ENCODE assay signal across 11 cellular contexts in the genomic region with DNA sequence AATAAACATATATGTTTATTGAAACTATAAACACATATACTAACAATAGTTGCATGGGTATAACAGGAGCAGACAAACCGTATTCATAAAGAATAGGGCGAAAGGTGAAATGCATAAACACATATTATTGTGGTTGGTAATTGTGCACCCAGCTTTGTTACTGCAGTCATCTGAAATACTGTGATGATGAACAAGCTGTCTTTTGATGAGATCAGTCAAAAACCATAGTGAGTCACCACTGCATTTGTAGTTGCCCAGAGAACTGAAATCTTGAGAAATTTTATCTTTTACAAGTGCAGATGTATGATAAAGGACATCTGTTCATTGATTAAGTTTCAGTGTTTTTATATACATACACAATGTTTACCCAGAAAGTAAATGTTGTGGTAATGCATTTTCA.
A peak's percentile ranks its signal among the peaks of the same experiment; 100 is the strongest.
DNase-seq lines count a peak whose midpoint lies in the region; ATAC-seq and TF ChIP-seq lines count a peak whose summit lies in the region.
"Had no signal": no experiment of that assay in that cellular context is flagged by ENCODE, and none has a peak within 500 bp of the region (broad histone marks: within the 10 kb centered on the region; RNA-seq: fewer than 3 reads in every experiment).

No MANE protein-coding gene starts in this region.

- H3K4me1 Mint-ChIP-seq in activated naive CD8-positive, alpha-beta T cell treated with anti-CD3 and anti-CD28 coated beads, Interleukin-2, amount 50 U/mL, for 24 hours: no peaks in the 10 kb centered on the region
- H3K4me1 Mint-ChIP-seq in activated naive CD8-positive, alpha-beta T cell treated with anti-CD3 and anti-CD28 coated beads for 36 hours: no peaks in the 10 kb centered on the region
- H3K4me1 Mint-ChIP-seq: naive B cell had no signal

- peak; percentile 24 for ATAC-seq in activated naive CD8-positive, alpha-beta T cell treated with anti-CD3 and anti-CD28 coated beads, Interleukin-2, amount 50 U/mL, for 24 hours
- ATAC-seq in GM18873 (IDR thresholded peaks at IDR 0.05; ENCODE audit: low FRiP score, unreplicated experiment): no peak

- TF ChIP-seq CTCF in fibroblast of pulmonary artery (IDR thresholded peaks at IDR 0.05; ENCODE audit: low read length, missing control alignments): no peak

- no peaks in the 10 kb centered on the region for H3K36me3 Mint-ChIP-seq in activated naive CD8-positive, alpha-beta T cell treated with anti-CD3 and anti-CD28 coated beads, Interleukin-2, amount 50 U/mL, for 24 hours (ENCODE audit: low read depth)
- H3K36me3 Mint-ChIP-seq in activated naive CD8-positive, alpha-beta T cell treated with anti-CD3 and anti-CD28 coated beads for 36 hours: no peaks in the 10 kb centered on the region
- H3K36me3 Mint-ChIP-seq: naive B cell had no signal

- no peak overlapping the region for H3K4me3 ChIP-seq in fibroblast of pulmonary artery (replicated peaks; ENCODE audit: low read depth, low read length)

- DNase-seq in activated naive CD8-positive, alpha-beta T cell treated with anti-CD3 and anti-CD28 coated beads, Interleukin-2, amount 50 U/mL, for 24 hours: no peak
- no peak for DNase-seq in activated naive CD8-positive, alpha-beta T cell treated with anti-CD3 and anti-CD28 coated beads for 36 hours
- DNase-seq in SW480 (ENCODE audit: low spot score) (peak; percentile 0), fibroblast of pulmonary artery (ENCODE audit: low read depth) (peak; percentile 55), stromal cell of bone marrow (ENCODE audit: low read depth) (peak; percentile 51), GM19238 (ENCODE audit: insufficient read length, low spot score) (no peak), DMS53 treated with DMSO at 0.1 percent for 48 hours (lab: John Stamatoyannopoulos, UW; ENCODE audit: unreplicated experiment) (no peak)
- DNase-seq: activated CD8-positive, alpha-beta memory T cell treated with anti-CD3 and anti-CD28 coated beads for 24 hours; naive B cell; NCI-H1417 treated with DMSO at 0.1 percent for 48 hours had no signal

- no peaks in the 10 kb centered on the region for H3K9me3 Mint-ChIP-seq in activated naive CD8-positive, alpha-beta T cell treated with anti-CD3 and anti-CD28 coated beads, Interleukin-2, amount 50 U/mL, for 24 hours
- no peaks in the 10 kb centered on the region for H3K9me3 Mint-ChIP-seq in activated naive CD8-positive, alpha-beta T cell treated with anti-CD3 and anti-CD28 coated beads for 36 hours
- H3K9me3 Mint-ChIP-seq: naive B cell had no signal

- no peak overlapping the region for H3K27ac Mint-ChIP-seq in activated naive CD8-positive, alpha-beta T cell treated with anti-CD3 and anti-CD28 coated beads, Interleukin-2, amount 50 U/mL, for 24 hours
- H3K27ac Mint-ChIP-seq in activated naive CD8-positive, alpha-beta T cell treated with anti-CD3 and anti-CD28 coated beads for 36 hours: no peak overlapping the region
- H3K27ac Mint-ChIP-seq: naive B cell had no signal

- no peak overlapping the region for H3K4me3 Mint-ChIP-seq in activated naive CD8-positive, alpha-beta T cell treated with anti-CD3 and anti-CD28 coated beads, Interleukin-2, amount 50 U/mL, for 24 hours
- H3K4me3 Mint-ChIP-seq in activated naive CD8-positive, alpha-beta T cell treated with anti-CD3 and anti-CD28 coated beads for 36 hours: no peak overlapping the region
- H3K4me3 Mint-ChIP-seq: naive B cell had no signal

- no peaks in the 10 kb centered on the region for H3K27me3 Mint-ChIP-seq in activated naive CD8-positive, alpha-beta T cell treated with anti-CD3 and anti-CD28 coated beads, Interleukin-2, amount 50 U/mL, for 24 hours
- H3K27me3 Mint-ChIP-seq in activated naive CD8-positive, alpha-beta T cell treated with anti-CD3 and anti-CD28 coated beads for 36 hours: no peaks in the 10 kb centered on the region

Comparison
In these comparisons a context has a peak if more than half of its experiments do, and no peak if none do; other contexts are left out.
1. DNase-seq: peak in SW480 (single experiment), fibroblast of pulmonary artery (single experiment) and stromal cell of bone marrow (single experiment); none in activated naive CD8-positive, alpha-beta T cell treated with anti-CD3 and anti-CD28 coated beads, Interleukin-2, amount 50 U/mL, for 24 hours (single experiment), activated naive CD8-positive, alpha-beta T cell treated with anti-CD3 and anti-CD28 coated beads for 36 hours (single experiment), GM19238 (single experiment) and DMS53 treated with DMSO at 0.1 percent for 48 hours (single experiment).